29 cellular contexts compared by ENCODE assay signal in the genomic region with DNA sequence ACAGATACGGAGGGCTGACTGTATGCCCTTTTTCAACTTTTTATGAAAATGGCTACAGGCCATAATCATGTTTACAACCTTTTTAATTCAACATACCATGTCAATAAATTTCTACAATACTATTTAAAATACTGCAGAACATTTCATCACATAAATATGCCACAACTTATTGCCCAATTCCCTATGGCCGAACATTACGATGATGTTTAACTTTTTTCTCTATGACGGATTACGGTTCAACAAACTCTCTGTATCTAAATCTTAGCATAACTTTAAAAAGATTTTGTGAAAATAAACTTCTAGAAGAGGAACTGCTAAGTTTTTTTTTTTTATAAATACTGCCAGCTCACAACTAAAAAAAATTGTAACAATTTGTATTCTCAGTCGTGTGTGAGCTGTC.
"Had no signal": no experiment of that assay in that cellular context is flagged by ENCODE, and none has a peak within 500 bp of the region (broad histone marks: within the 10 kb centered on the region; RNA-seq: fewer than 3 reads in every experiment).

No MANE protein-coding gene starts in this region.

- H3K36me3 Mint-ChIP-seq: natural killer cell; neural progenitor cell; stimulated activated effector memory CD8-positive, alpha-beta T cell treated with anti-CD3 and anti-CD28 coated beads, Interleukin-12 subunit alpha, Interleukin-12 subunit beta, amount 100 ng/mL, for 72 hours; type B pancreatic cell had no signal

- H3K9me3 Mint-ChIP-seq: natural killer cell; neural progenitor cell; stimulated activated effector memory CD8-positive, alpha-beta T cell treated with anti-CD3 and anti-CD28 coated beads, Interleukin-12 subunit alpha, Interleukin-12 subunit beta, amount 100 ng/mL, for 72 hours; stimulated activated naive B cell treated with anti-CD40 and anti-IgM and Interleukin-4, amounts not matched to agents 10 μg/mL and 1 μg/mL and 100 μg/mL, for 72 hours; stimulated activated naive CD8-positive, alpha-beta T cell treated with anti-CD3 and anti-CD28 coated beads, Interleukin-15, amount 100 ng/mL, for 72 hours had no signal

- H3K27ac Mint-ChIP-seq: natural killer cell; neural progenitor cell; progenitor cell of endocrine pancreas; stimulated activated effector memory CD8-positive, alpha-beta T cell treated with anti-CD3 and anti-CD28 coated beads, Interleukin-12 subunit alpha, Interleukin-12 subunit beta, amount 100 ng/mL, for 72 hours; stimulated activated naive CD8-positive, alpha-beta T cell treated with anti-CD3 and anti-CD28 coated beads, Interleukin-15, amount 100 ng/mL, for 72 hours; type B pancreatic cell had no signal

- FAIRE-seq: small intestine had no signal

- H3K4me3 ChIP-seq: neural progenitor cell, ovary, psoas muscle, right lobe of liver, sigmoid colon, suprapubic skin, testis, tibial artery, transverse colon, upper lobe of right lung, uterus had no signal

- H3K9me3 ChIP-seq: ovary, psoas muscle, right lobe of liver, sigmoid colon, suprapubic skin, testis, tibial artery, transverse colon, upper lobe of right lung, uterus had no signal

- H3K9ac ChIP-seq: neural progenitor cell, parathyroid adenoma had no signal

- ATAC-seq: natural killer cell; psoas muscle; right cardiac atrium; right lobe of liver; stimulated activated effector memory CD8-positive, alpha-beta T cell treated with anti-CD3 and anti-CD28 coated beads, Interleukin-12 subunit alpha, Interleukin-12 subunit beta, amount 100 ng/mL, for 72 hours; stimulated activated naive B cell treated with anti-CD40 and anti-IgM and Interleukin-4, amounts not matched to agents 10 μg/mL and 1 μg/mL and 100 μg/mL, for 72 hours; stimulated activated naive CD8-positive, alpha-beta T cell treated with anti-CD3 and anti-CD28 coated beads, Interleukin-15, amount 100 ng/mL, for 72 hours; stimulated activated naive CD8-positive, alpha-beta T cell treated with anti-CD3 and anti-CD28 coated beads, Interleukin-15, Interleukin-2, amounts not matched to agents 100 U/mL and 50 U/mL, for 24 hours; upper lobe of right lung had no signal

- H3K27me3 Mint-ChIP-seq: progenitor cell of endocrine pancreas; stimulated activated naive B cell treated with anti-CD40 and anti-IgM and Interleukin-4, amounts not matched to agents 10 μg/mL and 1 μg/mL and 100 μg/mL, for 72 hours; stimulated activated naive CD8-positive, alpha-beta T cell treated with anti-CD3 and anti-CD28 coated beads, Interleukin-15, amount 100 ng/mL, for 72 hours; type B pancreatic cell had no signal

- H3K4me3 Mint-ChIP-seq: natural killer cell; nephron; neural progenitor cell; stimulated activated effector memory CD8-positive, alpha-beta T cell treated with anti-CD3 and anti-CD28 coated beads, Interleukin-12 subunit alpha, Interleukin-12 subunit beta, amount 100 ng/mL, for 72 hours; stimulated activated naive B cell treated with anti-CD40 and anti-IgM and Interleukin-4, amounts not matched to agents 10 μg/mL and 1 μg/mL and 100 μg/mL, for 72 hours; stimulated activated naive CD8-positive, alpha-beta T cell treated with anti-CD3 and anti-CD28 coated beads, Interleukin-15, amount 100 ng/mL, for 72 hours; type B pancreatic cell had no signal

- DNase-seq: natural killer cell; occipital lobe; ovary; posterior cingulate gyrus; psoas muscle; right cardiac atrium; right lobe of liver; sigmoid colon; small intestine; stimulated activated CD4-positive, alpha-beta T cell treated with anti-CD3 and anti-CD28 coated beads, Interleukin-15, amount 100 ng/mL, for 24 hours; stimulated activated CD4-positive, alpha-beta T cell treated with anti-CD3 and anti-CD28 coated beads, Interleukin-2, amount 100 ng/mL, for 24 hours; stimulated activated CD4-positive, alpha-beta T cell treated with anti-CD3 and anti-CD28 coated beads, Interleukin-2, amount 100 ng/mL, for 48 hours; stimulated activated CD4-positive, alpha-beta T cell treated with anti-CD3 and anti-CD28 coated beads, Interleukin-4, amount 100 ng/mL, for 24 hours; stimulated activated naive B cell treated with anti-CD40 and anti-IgM and Interleukin-4, amounts not matched to agents 10 μg/mL and 1 μg/mL and 100 μg/mL, for 72 hours; stimulated activated naive CD8-positive, alpha-beta T cell treated with anti-CD3 and anti-CD28 coated beads, Interleukin-15, amount 100 ng/mL, for 72 hours; stimulated activated naive CD8-positive, alpha-beta T cell treated with anti-CD3 and anti-CD28 coated beads, Interleukin-15, Interleukin-2, amounts not matched to agents 100 U/mL and 50 U/mL, for 24 hours; substantia nigra; testis; tibial artery; transverse colon; upper lobe of right lung; uterus had no signal

- H3K27ac ChIP-seq: neural progenitor cell, ovary, parathyroid adenoma, psoas muscle, right lobe of liver, sigmoid colon, suprapubic skin, testis, tibial artery, transverse colon, upper lobe of right lung, uterus had no signal

- H3K36me3 ChIP-seq: neural progenitor cell, ovary, right lobe of liver, sigmoid colon, suprapubic skin, tibial artery, transverse colon, upper lobe of right lung, uterus had no signal

- H3K4me1 ChIP-seq: psoas muscle, right lobe of liver, sigmoid colon, testis, tibial artery, uterus had no signal
